ENCODE assay signal across 21 cellular contexts in the genomic region with DNA sequence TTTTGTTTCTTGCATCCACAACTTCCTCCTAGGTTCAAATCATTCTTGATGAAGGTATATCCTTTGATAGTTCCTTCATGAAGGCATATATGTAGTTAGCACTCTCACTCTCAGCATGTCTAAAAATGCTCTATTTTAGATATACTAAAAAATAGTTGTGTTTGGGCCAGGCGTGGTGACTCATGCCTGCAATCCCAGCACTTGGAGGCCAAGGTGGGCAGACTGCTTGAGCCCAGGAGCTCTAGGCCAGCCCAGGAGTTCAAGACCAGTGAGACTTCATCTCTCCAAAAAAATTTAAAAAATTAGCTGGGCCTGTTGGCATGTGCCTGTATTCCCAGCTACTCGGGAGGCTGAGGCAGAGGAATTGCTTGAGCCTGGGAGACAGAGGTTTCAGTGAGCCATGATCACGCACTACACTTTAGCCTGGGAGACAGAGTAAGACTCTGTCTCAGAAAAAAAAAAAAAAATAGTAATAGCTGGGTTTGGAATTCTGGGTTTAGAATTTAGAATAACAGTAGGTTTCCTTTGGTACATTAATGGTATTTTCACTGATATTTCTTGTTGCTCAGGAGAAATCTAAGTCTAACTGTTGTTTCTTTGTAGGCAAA. TPM values are rescaled to one million over a fixed set of nuclear protein-coding genes. Genes with fewer than 3 reads are reported as not detected.
DNase-seq lines count a peak whose midpoint lies in the region; TF ChIP-seq lines count a peak whose summit lies in the region.
"Had no signal": no experiment of that assay in that cellular context is flagged by ENCODE, and none has a peak within 500 bp of the region (broad histone marks: within the 10 kb centered on the region; RNA-seq: fewer than 3 reads in every experiment).

No MANE protein-coding gene starts in this region.

- DNase-seq in AG10803 (ENCODE audit: low read depth) (peak; percentile 50), M059J (ENCODE audit: low read depth) (peak; percentile 76), astrocyte of the spinal cord (ENCODE audit: low read depth, low spot score) (peak; percentile 59), fibroblast of the aortic adventitia (ENCODE audit: low read depth) (peak; percentile 74), SIG-M5 treated with dmso at 0.1 percent for 504 hours (lab: John Stamatoyannopoulos, UW; ENCODE audit: unreplicated experiment) (no peak), neuronal stem cell (ENCODE audit: low spot score) (no peak), caudate nucleus (lab: John Stamatoyannopoulos, UW) (no peak), NCI-H2081 treated with DMSO at 0.1 percent for 48 hours (lab: John Stamatoyannopoulos, UW) (no peak)
- DNase-seq: activated CD4-positive, CD25-positive, alpha-beta regulatory T cell; activated CD8-positive, alpha-beta T cell treated with anti-CD3 and anti-CD28 coated beads, Interleukin-2, amount 10 ng/mL, durations not matched to agents 7 days and 5 days; activated gamma-delta T cell treated with Interleukin-2 at 50 U/mL for 16 hours; DMS79; erythroblast; NCI-H146; NCI-H2171; stimulated activated CD4-positive, alpha-beta T cell treated with anti-CD3 and anti-CD28 coated beads, Interleukin-2, amount 100 ng/mL, for 48 hours had no signal

- no peak overlapping the region for H3K14ac ChIP-seq in neuronal stem cell (ENCODE audit: low read length)

- no peak overlapping the region for H4K8ac ChIP-seq in neuronal stem cell (ENCODE audit: low read depth, low read length)

- H3K4me3 ChIP-seq in AG10803 (ENCODE audit: low read length): no peak overlapping the region
- H3K4me3 ChIP-seq in astrocyte of the spinal cord (ENCODE audit: low read depth, low read length): no peak overlapping the region
- H3K4me3 ChIP-seq in fibroblast of the aortic adventitia (ENCODE audit: low read depth, low read length): no peak overlapping the region
- no peak overlapping the region for H3K4me3 ChIP-seq in neuronal stem cell (ENCODE audit: low read length in 2 of 2)
- H3K4me3 ChIP-seq: smooth muscle cell, transverse colon had no signal

- H3K9me3 ChIP-seq in neuronal stem cell (replicated peaks in 1 of 2; ENCODE audit: control insufficient read depth in 2 of 2, insufficient read depth in 1 of 2, low read depth in 1 of 2, low read length in 2 of 2): no peaks in the 10 kb centered on the region
- H3K9me3 ChIP-seq: neutrophil, transverse colon had no signal

- no peak for TF ChIP-seq CTCF in AG10803 (conservative IDR thresholded peaks at IDR 0.05; ENCODE audit: low read length)
- TF ChIP-seq CTCF in astrocyte of the spinal cord (IDR thresholded peaks at IDR 0.05; ENCODE audit: low read depth, low read length): no peak
- no peak for TF ChIP-seq CTCF in fibroblast of the aortic adventitia (IDR thresholded peaks at IDR 0.05; ENCODE audit: insufficient read depth, low read length)

- no peak overlapping the region for H4K91ac ChIP-seq in neuronal stem cell (ENCODE audit: low read depth, low read length, poor library complexity)

- H3K18ac ChIP-seq in neuronal stem cell (ENCODE audit: low read length): no peak overlapping the region

- no peak overlapping the region for H2BK120ac ChIP-seq in neuronal stem cell (ENCODE audit: low read depth, low read length)

- H3K36me3 ChIP-seq in neuronal stem cell (replicated peaks in 1 of 2; ENCODE audit: control insufficient read depth in 2 of 2, insufficient read depth in 2 of 2, low read length in 2 of 2): peaks cover 0 to 17% of the 10 kb centered on the region in 2 donors
- H3K36me3 ChIP-seq: neutrophil, transverse colon had no signal

- no peak overlapping the region for H3K23ac ChIP-seq in neuronal stem cell (ENCODE audit: low read depth, low read length, poor library complexity)

- no peak overlapping the region for H3K4me2 ChIP-seq in neuronal stem cell (ENCODE audit: insufficient read depth, low read length, poor library complexity, severe bottlenecking)
- H3K4me2 ChIP-seq: smooth muscle cell had no signal

- no peaks in the 10 kb centered on the region for H3K79me1 ChIP-seq in neuronal stem cell (ENCODE audit: low read depth, low read length)

- H2AK5ac ChIP-seq in neuronal stem cell (ENCODE audit: low read depth, low read length): no peak overlapping the region

- WGBS in neuronal stem cell (ENCODE audit: extremely low coverage in 2 of 2, insufficient read length in 2 of 2, insufficient replicate concordance in 1 of 2), 2 donors: no CpG with 5 or more reads among the region's 3 CpGs

- H3K27ac ChIP-seq in neuronal stem cell (replicated peaks; ENCODE audit: low read length) (no peak overlapping the region), caudate nucleus (ENCODE audit: low read depth, low read length) (no peak overlapping the region)
- H3K27ac ChIP-seq: HL-60, neutrophil, RWPE1, transverse colon had no signal

- no peak overlapping the region for H2BK12ac ChIP-seq in neuronal stem cell (ENCODE audit: low read length)

- H2AFZ ChIP-seq in neuronal stem cell (ENCODE audit: low read length): no peak overlapping the region

- H2BK15ac ChIP-seq in neuronal stem cell (ENCODE audit: low read length): no peak overlapping the region

- in situ Hi-C loops in astrocyte of the spinal cord (cut with HindIII; ENCODE audit: low sequenced_read_pairs): no loop called here

- H2BK5ac ChIP-seq in neuronal stem cell (ENCODE audit: low read length): no peak overlapping the region

- peaks cover 0 to 3% of the 10 kb centered on the region in 2 donors for H3K4me1 ChIP-seq in neuronal stem cell (ENCODE audit: control insufficient read depth in 2 of 2, insufficient read depth in 1 of 2, low read depth in 1 of 2, low read length in 2 of 2)

- H3K27me3 ChIP-seq in neuronal stem cell (ENCODE audit: control insufficient read depth in 3 of 3, insufficient read depth in 3 of 3, low read depth in 1 of 3, low read length in 3 of 3): no peaks in the 10 kb centered on the region
- H3K27me3 ChIP-seq: neutrophil, transverse colon had no signal

- no peak overlapping the region for H3K9ac ChIP-seq in neuronal stem cell (ENCODE audit: low read depth, low read length, poor library complexity)

- no peak overlapping the region for H3K4ac ChIP-seq in neuronal stem cell (ENCODE audit: low read length)

RNA-seq across cellular contexts. Expression of gene SERAC1, which starts 7.0 kb away (rescaled TPM):
- 11.4 and 14.8 TPM in 2 replicates for total RNA-seq in M059J (2014; rRNA removed; shearing (Covaris generic))
- total RNA-seq in fibroblast of the aortic adventitia (ENCODE audit: low replicate concordance): 7.4 and 11.2 TPM in 2 replicates
- 8.5 TPM for polyA plus RNA-seq in neuronal stem cell (2013, experiment 1 of 2)
- polyA plus RNA-seq in neuronal stem cell (2013, experiment 2 of 2): 8.5 TPM

RNA-seq across cellular contexts. Expression of gene GTF2H5, which starts 7.1 kb away (rescaled TPM):
- 10.5 and 19.0 TPM in 2 replicates for total RNA-seq in M059J (2014; rRNA removed; shearing (Covaris generic))
- total RNA-seq in fibroblast of the aortic adventitia (ENCODE audit: low replicate concordance): 10.5 and 48.6 TPM in 2 replicates
- 48.7 TPM for polyA plus RNA-seq in neuronal stem cell (2013, experiment 1 of 2)
- polyA plus RNA-seq in neuronal stem cell (2013, experiment 2 of 2): 50.5 TPM

Comparison
In these comparisons a context has a peak if more than half of its experiments do, and no peak if none do; other contexts are left out.
1. DNase-seq: peak in AG10803 (single experiment), M059J (single experiment), astrocyte of the spinal cord (single experiment) and fibroblast of the aortic adventitia (single experiment); none in SIG-M5 treated with dmso at 0.1 percent for 504 hours (single experiment), neuronal stem cell (single experiment), caudate nucleus (0 of 61) and NCI-H2081 treated with DMSO at 0.1 percent for 48 hours (single experiment).